In genomic region chr19:57068921-57069697, GRCh38 we compare ENCODE assay signal across 12 cellular contexts. TPM values are rescaled to one million over a fixed set of nuclear protein-coding genes. Genes with fewer than 3 reads are reported as not detected.
DNase-seq lines count a peak whose midpoint lies in the region; ATAC-seq and TF ChIP-seq lines count a peak whose summit lies in the region.
"Had no signal": no experiment of that assay in that cellular context is flagged by ENCODE, and none has a peak within 500 bp of the region (broad histone marks: within the 10 kb centered on the region; RNA-seq: fewer than 3 reads in every experiment).

No MANE protein-coding gene starts in this region.

- DNase-seq in DND-41 (peak; percentile 10), HFF-Myc (ENCODE audit: extremely low read depth, low read depth) (no peak), SK-N-DZ (ENCODE audit: low spot score) (peak; percentile 59), medulla oblongata (ENCODE audit: extremely low spot score) (peak; percentile 6), kidney glomerular epithelial cell (lab: John Stamatoyannopoulos, UW) (no peak), NCI-H345 treated with DMSO at 0.1 percent for 48 hours (lab: John Stamatoyannopoulos, UW; ENCODE audit: unreplicated experiment) (no peak)
- DNase-seq: brain microvascular endothelial cell, EL, NCI-H446 had no signal

- H3K36me3 ChIP-seq in DND-41 (ENCODE audit: insufficient read depth, low read length): no peaks in the 10 kb centered on the region
- H3K36me3 ChIP-seq: brain microvascular endothelial cell had no signal

- no peak overlapping the region for H3K9ac ChIP-seq in DND-41 (ENCODE audit: low read depth, low read length)

- no peaks in the 10 kb centered on the region for H3K27me3 ChIP-seq in DND-41 (ENCODE audit: insufficient read depth, low read length, poor library complexity)
- H3K27me3 ChIP-seq: brain microvascular endothelial cell had no signal

- H3K4me1 ChIP-seq in DND-41 (ENCODE audit: insufficient read depth, low read length): no peaks in the 10 kb centered on the region

- H3K27ac ChIP-seq in DND-41 (ENCODE audit: low read length): no peak overlapping the region
- H3K27ac ChIP-seq: brain microvascular endothelial cell had no signal

- H3K4me2 ChIP-seq in DND-41 (ENCODE audit: insufficient read depth, low read length): no peak overlapping the region

- H3K9me3 ChIP-seq in DND-41 (ENCODE audit: insufficient read depth, low read length, severe bottlenecking): no peaks in the 10 kb centered on the region

- H3K4me3 ChIP-seq in DND-41 (ENCODE audit: low read depth in 1 of 2, low read length in 2 of 2): no peak overlapping the region
- no peak overlapping the region for H3K4me3 ChIP-seq in HFF-Myc (replicated peaks; ENCODE audit: low read depth, low read length)

- TF ChIP-seq CTCF in DND-41 (IDR thresholded peaks at IDR 0.05; ENCODE audit: borderline replicate concordance, extremely low read depth, low read length, poor library complexity, severe bottlenecking) (peak; percentile 67), HFF-Myc (IDR thresholded peaks at IDR 0.05; ENCODE audit: low read depth, low read length, missing control alignments) (peak; percentile 14)

- ATAC-seq in DND-41 (ENCODE audit: insufficient read depth, low read depth): no peak
- ATAC-seq in GM18873 (IDR thresholded peaks at IDR 0.05; ENCODE audit: low FRiP score, unreplicated experiment): no peak
- ATAC-seq in HG03095 (IDR thresholded peaks at IDR 0.05; ENCODE audit: unreplicated experiment): no peak

- H4K20me1 ChIP-seq in DND-41 (ENCODE audit: insufficient read depth, low read length): no peaks in the 10 kb centered on the region

- H3K79me2 ChIP-seq in DND-41 (ENCODE audit: insufficient read depth, low read length): no peaks in the 10 kb centered on the region

- H2AFZ ChIP-seq in DND-41 (ENCODE audit: low read depth, low read length): no peak overlapping the region

RNA-seq across cellular contexts. Expression of gene USP29, which starts 50.7 kb away (rescaled TPM):
- not detected in 2 replicates for polyA plus RNA-seq in SK-N-DZ (2014; cell fraction: cytosol; rRNA removed)
- polyA plus RNA-seq in SK-N-DZ (2014; cell fraction: nucleus; rRNA removed): not detected in 2 replicates
- polyA plus RNA-seq: urinary bladder had no signal

Comparison
In these comparisons a context has a peak if more than half of its experiments do, and no peak if none do; other contexts are left out.
1. DNase-seq: peak in DND-41 (single experiment), SK-N-DZ (single experiment) and medulla oblongata (single experiment); none in HFF-Myc (single experiment), kidney glomerular epithelial cell (single experiment) and NCI-H345 treated with DMSO at 0.1 percent for 48 hours (single experiment).